In genomic region chr18:79988925-79989361, GRCh38 we compare ENCODE assay signal across 8 cellular contexts. TPM values are rescaled to one million over a fixed set of nuclear protein-coding genes. Genes with fewer than 3 reads are reported as not detected.
A peak's percentile ranks its signal among the peaks of the same experiment; 100 is the strongest.
DNase-seq lines count a peak whose midpoint lies in the region; ATAC-seq, FAIRE-seq and TF ChIP-seq lines count a peak whose summit lies in the region.

No MANE protein-coding gene starts in this region.

- peaks cover 39% of the 10 kb centered on the region for H3K36me3 Mint-ChIP-seq in activated T-helper 17 cell treated with anti-CD3 and anti-CD28 coated beads, Interleukin-2, amount 50 U/mL, for 72 hours (ENCODE audit: low read depth)

- H3K27me3 ChIP-seq in right atrium auricular region: no peaks in the 10 kb centered on the region
- no peaks in the 10 kb centered on the region for H3K27me3 ChIP-seq in gastrocnemius medialis

- TF ChIP-seq POLR2A in A549 (IDR thresholded peaks at IDR 0.05; ENCODE audit: low read length) (no peak), gastrocnemius medialis (IDR thresholded peaks at IDR 0.05) (no peak)

- H3K4me3 ChIP-seq in A549 (peak overlapping the region; percentile 80), right atrium auricular region (peak overlapping the region; percentile 72 to 93), gastrocnemius medialis (peak overlapping the region; percentile 84 to 99 (median 89))

- ATAC-seq in A549 (peak; percentile 42 to 66; a peak in 5 of 6 replicates), HG03196 (IDR thresholded peaks at IDR 0.05; ENCODE audit: unreplicated experiment) (peak; percentile 2), gastrocnemius medialis (peak; percentile 71 to 75), GM21367 (IDR thresholded peaks at IDR 0.05; ENCODE audit: unreplicated experiment) (no peak)
- no peak for ATAC-seq in activated T-helper 17 cell treated with anti-CD3 and anti-CD28 coated beads, Interleukin-2, amount 50 U/mL, for 72 hours (replicated peaks)

- CTCF ChIA-PET in A549 (lab: Yijun Ruan, JAX) (no interaction called here), GM10248 (lab: Yijun Ruan, JAX) (interaction anchor here (1.3 to 4.5 kb wide), 3 partner anchors 10 to 83 kb away, joined by 3 to 25 read pairs (median 3); partner anchors contain the start of gene HSBP1L1)

- DNase-seq in A549 (ENCODE audit: low read depth in 1 of 2, low spot score in 1 of 2) (peak in 1 of 2 experiments; percentile 36), GM10248 (ENCODE audit: extremely low spot score) (peak; percentile 33), right atrium auricular region (ENCODE audit: low spot score) (peak; percentile 65), gastrocnemius medialis (peak in 1 of 2 donors; percentile 43), RPMI8226 (no peak)

- H3K4me2 ChIP-seq in A549: peak overlapping the region; percentile 86

- H3K4me1 ChIP-seq in A549: peaks cover 6% of the 10 kb centered on the region; the same call in 1 of the 3 replicates
- peaks cover 0 to 21% of the 10 kb centered on the region in 2 donors for H3K4me1 ChIP-seq in right atrium auricular region
- peaks cover 15 to 23% of the 10 kb centered on the region in 2 donors for H3K4me1 ChIP-seq in gastrocnemius medialis

- intact Hi-C loops in gastrocnemius medialis (cut with DNase I; ENCODE audit: low total_unique reads): loop anchor here (1.0 to 5.0 kb wide), 4 partner anchors 24 to 312 kb away; partner anchors contain the start of genes CTDP1, HSBP1L1, RBFA and SLC66A2

- no peak for TF ChIP-seq RAD21 in A549 (conservative IDR thresholded peaks at IDR 0.05 in 1 of 2, IDR thresholded peaks at IDR 0.05 in 1 of 2)

- H3K4me3 Mint-ChIP-seq in activated T-helper 17 cell treated with anti-CD3 and anti-CD28 coated beads, Interleukin-2, amount 50 U/mL, for 72 hours: peak overlapping the region; percentile 95

- POLR2A ChIA-PET in A549 (lab: Yijun Ruan, JAX): interaction anchor here (0.9 to 1.0 kb wide), 2 partner anchors 45 to 158 kb away, joined by 3 read pairs; no protein-coding TSS in a partner anchor
- POLR2A ChIA-PET in GM10248 (lab: Yijun Ruan, JAX): interaction anchor here (1.0 kb wide), 1 partner anchor 45 kb away, joined by 4 read pairs; no protein-coding TSS in a partner anchor

- in situ Hi-C loops in gastrocnemius medialis (cut with MboI; ENCODE audit: low sequenced_read_pairs in 4 of 4): loop anchor here in 1 of 4 donors (10.0 kb wide), 1 partner anchor 46 kb away; the partner anchor contains the start of gene RBFA

- H3K27ac Mint-ChIP-seq in activated T-helper 17 cell treated with anti-CD3 and anti-CD28 coated beads, Interleukin-2, amount 50 U/mL, for 72 hours: peak overlapping the region; percentile 94

- H3K9me3 Mint-ChIP-seq in activated T-helper 17 cell treated with anti-CD3 and anti-CD28 coated beads, Interleukin-2, amount 50 U/mL, for 72 hours: no peaks in the 10 kb centered on the region

- H3K27ac ChIP-seq in A549: peak overlapping the region; percentile 86 to 99
- H3K27ac ChIP-seq in right atrium auricular region: peak overlapping the region; percentile 97 to 99
- H3K27ac ChIP-seq in gastrocnemius medialis: peak overlapping the region; percentile 94 to 100 (median 96)

- no peak for TF ChIP-seq EP300 in A549 (IDR thresholded peaks at IDR 0.05)

- H3K27me3 Mint-ChIP-seq in activated T-helper 17 cell treated with anti-CD3 and anti-CD28 coated beads, Interleukin-2, amount 50 U/mL, for 72 hours: no peaks in the 10 kb centered on the region

- 25% methylated on average over 15 of the region's 15 CpGs for WGBS in A549 (ENCODE audit: missing lambda C conversion rate)

- H3K36me3 ChIP-seq in right atrium auricular region (no peaks in the 10 kb centered on the region), gastrocnemius medialis (no peaks in the 10 kb centered on the region)

- TF ChIP-seq CTCF in A549 (IDR thresholded peaks at IDR 0.05) (no peak), GM10248 (IDR thresholded peaks at IDR 0.05; ENCODE audit: control extremely low read depth, extremely low read depth, low read depth, missing control alignments) (no peak), right atrium auricular region (IDR thresholded peaks at IDR 0.05) (no peak), gastrocnemius medialis (IDR thresholded peaks at IDR 0.05 in 4 of 5, conservative IDR thresholded peaks at IDR 0.05 in 1 of 5) (no peak)

- H3K9me3 ChIP-seq in A549: no peaks in the 10 kb centered on the region
- no peaks in the 10 kb centered on the region for H3K9me3 ChIP-seq in right atrium auricular region
- no peaks in the 10 kb centered on the region for H3K9me3 ChIP-seq in gastrocnemius medialis

- H3K4me1 Mint-ChIP-seq in activated T-helper 17 cell treated with anti-CD3 and anti-CD28 coated beads, Interleukin-2, amount 50 U/mL, for 72 hours: peaks cover 16% of the 10 kb centered on the region

- no peak for FAIRE-seq in A549 (lab: Jason Lieb, UNC)

TF ChIP-seq in A549, 52 proteins besides CTCF, POLR2A, EP300 and RAD21:
- no peak for TF ChIP-seq HOXB5 (CRISPR knock-in tag; IDR thresholded peaks at IDR 0.05)
- no peak for TF ChIP-seq ESRRA (IDR thresholded peaks at IDR 0.05; ENCODE audit: borderline replicate concordance, low read length)
- TF ChIP-seq MYC (IDR thresholded peaks at IDR 0.05; ENCODE audit: borderline replicate concordance, low read length): no peak
- no peak for TF ChIP-seq CBX2 (IDR thresholded peaks at IDR 0.05; ENCODE audit: borderline replicate concordance, low read depth)
- no peak for TF ChIP-seq MAX (IDR thresholded peaks at IDR 0.05)
- TF ChIP-seq JUNB (IDR thresholded peaks at IDR 0.05): no peak
- no peak for TF ChIP-seq USF2 (IDR thresholded peaks at IDR 0.05)
- no peak for TF ChIP-seq E2F6 (IDR thresholded peaks at IDR 0.05; ENCODE audit: borderline replicate concordance, low read depth)
- TF ChIP-seq RNF2 (IDR thresholded peaks at IDR 0.05; ENCODE audit: borderline replicate concordance, low read depth): no peak
- no peak for TF ChIP-seq GATA3 (IDR thresholded peaks at IDR 0.05; ENCODE audit: borderline replicate concordance)
- no peak for TF ChIP-seq HDAC2 (IDR thresholded peaks at IDR 0.05)
- no peak for TF ChIP-seq ZC3H11A (IDR thresholded peaks at IDR 0.05)
TF ChIP-seq in A549: peak in this region for 0.

RNA-seq across cellular contexts. Expression of gene TXNL4A, which starts 0.6 kb away (rescaled TPM):
- polyA plus RNA-seq in A549 (2011; rRNA removed) (97.6 and 139 TPM in 2 replicates), A549 (2017; fragmentation: RNase III; extraction: RNeasy Plus Mini Kit Qiagen cat#74134 plus additional on column Dnase treatment) (94.4 to 113 TPM (median 99.6 TPM) in 3 replicates)
- 126 and 150 TPM in 2 replicates for polyA plus RNA-seq in A549 (2012; cell fraction: cytosol; rRNA removed)
- 49.5 and 63.6 TPM in 2 replicates for polyA plus RNA-seq in A549 (2012; cell fraction: nucleus; rRNA removed)
- polyA minus RNA-seq in A549 (2011; rRNA and poly(A)+ RNA removed): 44.4 and 47.7 TPM in 2 replicates
- total RNA-seq in activated T-helper 17 cell treated with anti-CD3 and anti-CD28 coated beads, Interleukin-2, amount 50 U/mL, for 72 hours: 100 to 1,000 TPM; 115 to 197 TPM
- total RNA-seq in right atrium auricular region (10 to 100 TPM; 20.8 to 37.5 TPM), gastrocnemius medialis (100 to 1,000 TPM in 1 of 4 donors, 10 to 100 TPM in 3; 39.9 to 105 (median 66.4) TPM)

RNA-seq across cellular contexts. Expression of gene HSBP1L1, which starts 24.5 kb away (rescaled TPM):
- polyA plus RNA-seq in A549 (2011; rRNA removed) (16.1 and 19.1 TPM in 2 replicates), A549 (2017; fragmentation: RNase III; extraction: RNeasy Plus Mini Kit Qiagen cat#74134 plus additional on column Dnase treatment) (17.7 to 21.3 TPM (median 21.2 TPM) in 3 replicates)
- polyA plus RNA-seq in A549 (2012; cell fraction: cytosol; rRNA removed): 10.4 and 10.7 TPM in 2 replicates
- polyA plus RNA-seq in A549 (2012; cell fraction: nucleus; rRNA removed): 7.6 and 14.7 TPM in 2 replicates
- polyA minus RNA-seq in A549 (2011; rRNA and poly(A)+ RNA removed): 2.3 and 3.7 TPM in 2 replicates
- total RNA-seq in activated T-helper 17 cell treated with anti-CD3 and anti-CD28 coated beads, Interleukin-2, amount 50 U/mL, for 72 hours: 1 to 10 TPM; 2.7 to 9.2 TPM
- total RNA-seq in right atrium auricular region (10 to 100 TPM in 1 of 2 donors, 1 to 10 TPM in 1; 8.6 to 13.0 TPM), gastrocnemius medialis (10 to 100 TPM in 1 of 4 donors, 1 to 10 TPM in 2, under 1 TPM in 1; 0.94 to 13.4 (median 6.9) TPM)

RNA-seq across cellular contexts. Expression of gene SLC66A2, which starts 37.5 kb away (rescaled TPM):
- polyA plus RNA-seq in A549 (2011; rRNA removed) (4.5 and 4.8 TPM in 2 replicates), A549 (2017; fragmentation: RNase III; extraction: RNeasy Plus Mini Kit Qiagen cat#74134 plus additional on column Dnase treatment) (9.5 to 11.5 TPM (median 10.1 TPM) in 3 replicates)
- polyA plus RNA-seq in A549 (2012; cell fraction: cytosol; rRNA removed): 11.5 and 16.0 TPM in 2 replicates
- polyA plus RNA-seq in A549 (2012; cell fraction: nucleus; rRNA removed): 24.9 and 26.0 TPM in 2 replicates
- 5.3 and 9.2 TPM in 2 replicates for polyA minus RNA-seq in A549 (2011; rRNA and poly(A)+ RNA removed)
- total RNA-seq in activated T-helper 17 cell treated with anti-CD3 and anti-CD28 coated beads, Interleukin-2, amount 50 U/mL, for 72 hours: 10 to 100 TPM; 16.8 to 19.5 TPM
- total RNA-seq in right atrium auricular region (10 to 100 TPM; 21.4 to 22.9 TPM), gastrocnemius medialis (100 to 1,000 TPM in 2 of 4 donors, 10 to 100 TPM in 2; 43.3 to 121 (median 107) TPM)

RNA-seq across cellular contexts. Expression of gene RBFA, which starts 45.3 kb away (rescaled TPM):
- polyA plus RNA-seq in A549 (2011; rRNA removed) (38.6 and 43.6 TPM in 2 replicates), A549 (2017; fragmentation: RNase III; extraction: RNeasy Plus Mini Kit Qiagen cat#74134 plus additional on column Dnase treatment) (34.2 to 34.4 TPM (median 34.3 TPM) in 3 replicates)
- polyA plus RNA-seq in A549 (2012; cell fraction: cytosol; rRNA removed): 56.2 and 62.2 TPM in 2 replicates
- 33.3 and 38.9 TPM in 2 replicates for polyA plus RNA-seq in A549 (2012; cell fraction: nucleus; rRNA removed)
- 27.3 and 30.2 TPM in 2 replicates for polyA minus RNA-seq in A549 (2011; rRNA and poly(A)+ RNA removed)
- 10 to 100 TPM; 26.6 to 39.4 TPM for total RNA-seq in activated T-helper 17 cell treated with anti-CD3 and anti-CD28 coated beads, Interleukin-2, amount 50 U/mL, for 72 hours
- total RNA-seq in right atrium auricular region (10 to 100 TPM; 11.9 to 17.5 TPM), gastrocnemius medialis (10 to 100 TPM; 26.6 to 37.4 (median 32.3) TPM)

Comparison
In these comparisons a context has a peak if more than half of its experiments do, and no peak if none do; other contexts are left out.
1. ATAC-seq: peak in A549 (2 of 2), HG03196 (single experiment) and gastrocnemius medialis (2 of 2); none in activated T-helper 17 cell treated with anti-CD3 and anti-CD28 coated beads, Interleukin-2, amount 50 U/mL, for 72 hours (single experiment) and GM21367 (single experiment).
2. Peak in every context shown above with its lines, with median percentiles within 50 percentile points of each other: H3K27ac ChIP-seq and H3K4me3 ChIP-seq.